8 cellular contexts compared by ENCODE assay signal in genomic region chr16:10878644-10879498, GRCh38. TPM values are rescaled to one million over a fixed set of nuclear protein-coding genes. Genes with fewer than 3 reads are reported as not detected.
DNase-seq lines count a peak whose midpoint lies in the region; ATAC-seq and TF ChIP-seq lines count a peak whose summit lies in the region.

No MANE protein-coding gene starts in this region.

- no peak overlapping the region for H4K5ac ChIP-seq in IMR-90 (ENCODE audit: low read depth, low read length)

- no peaks in the 10 kb centered on the region for H3F3A ChIP-seq in smooth muscle cell (ENCODE audit: low read depth)

- peak overlapping the region; percentile 80 for H3K4me2 ChIP-seq in IMR-90 (ENCODE audit: low read depth, low read length)
- H3K4me2 ChIP-seq in smooth muscle cell = peak overlapping the region; percentile 17

- H3K27me3 ChIP-seq in IMR-90 (ENCODE audit: control insufficient read depth, insufficient read depth, low read length) (peaks cover 51% of the 10 kb centered on the region), ascending aorta (no peaks in the 10 kb centered on the region), iPS-18a (ENCODE audit: control insufficient read depth, insufficient read depth, low read length) (peaks cover 40% of the 10 kb centered on the region), smooth muscle cell (ENCODE audit: low read depth) (peaks cover 72% of the 10 kb centered on the region)

- TF ChIP-seq RAD21 in IMR-90 (IDR thresholded peaks at IDR 0.05; ENCODE audit: low read length) = no peak

- no peaks in the 10 kb centered on the region for H3K79me1 ChIP-seq in IMR-90 (ENCODE audit: low read depth in 1 of 2, low read length in 2 of 2)

- dilution Hi-C loops in IMR-90 (cut with HindIII; ENCODE audit: low sequenced_read_pairs, unreplicated experiment) = no loop called here

- H3K27ac Mint-ChIP-seq in activated T-cell treated with anti-CD3 and anti-CD28 coated beads, Interleukin-2, amount 50 U/mL, for 24 hours = no peak overlapping the region

- no peak overlapping the region for H2BK5ac ChIP-seq in IMR-90 (ENCODE audit: low read depth, low read length, poor library complexity, severe bottlenecking)

- CTCF ChIA-PET in IMR-90 (lab: Yijun Ruan, JAX) = interaction anchor here (0.6 kb wide), 1 partner anchor 42 kb away, joined by 3 read pairs; no protein-coding TSS in a partner anchor

- H4K91ac ChIP-seq in IMR-90 (ENCODE audit: insufficient read depth, low read depth, low read length) = no peak overlapping the region

- H3K14ac ChIP-seq in IMR-90 (replicated peaks; ENCODE audit: low read depth, low read length) = no peak overlapping the region

- H2AK5ac ChIP-seq in IMR-90 (ENCODE audit: low read depth, low read length) = no peak overlapping the region

- peak overlapping the region; percentile 80 for H3K4me3 Mint-ChIP-seq in activated T-cell treated with anti-CD3 and anti-CD28 coated beads, Interleukin-2, amount 50 U/mL, for 24 hours

- no peaks in the 10 kb centered on the region for H3K79me2 ChIP-seq in smooth muscle cell (ENCODE audit: low read depth)

- H2BK120ac ChIP-seq in IMR-90 (ENCODE audit: low read depth, low read length) = no peak overlapping the region

- H2AK9ac ChIP-seq in IMR-90 (replicated peaks; ENCODE audit: low read depth, low read length, poor library complexity) = no peak overlapping the region

- no peak overlapping the region for H3K18ac ChIP-seq in IMR-90 (ENCODE audit: low read depth, low read length)

- no peak overlapping the region for H4K8ac ChIP-seq in IMR-90 (ENCODE audit: low read depth in 2 of 2, low read length in 2 of 2)

- TF ChIP-seq CTCF in IMR-90 (conservative IDR thresholded peaks at IDR 0.05; ENCODE audit: low read depth, low read length) = no peak
- no peak for TF ChIP-seq CTCF in ascending aorta (IDR thresholded peaks at IDR 0.05)
- TF ChIP-seq CTCF in smooth muscle cell (IDR thresholded peaks at IDR 0.05; ENCODE audit: borderline replicate concordance, insufficient read depth, poor library complexity, severe bottlenecking) = no peak

- H3K9ac ChIP-seq in IMR-90 (ENCODE audit: low read depth, low read length) (no peak overlapping the region), iPS-18a (ENCODE audit: low read length) (no peak overlapping the region), smooth muscle cell (ENCODE audit: low read depth) (no peak overlapping the region)

- H3K27ac ChIP-seq in IMR-90 (ENCODE audit: insufficient read depth, low read length) = no peak overlapping the region
- peak overlapping the region in 1 of 2 donors; percentile 2 for H3K27ac ChIP-seq in ascending aorta
- H3K27ac ChIP-seq in iPS-18a (ENCODE audit: low read length) = no peak overlapping the region
- H3K27ac ChIP-seq in smooth muscle cell (ENCODE audit: low read depth) = no peak overlapping the region

- in situ Hi-C loops in IMR-90 (cut with MboI; ENCODE audit: low sequenced_read_pairs) = no loop called here

- H3K9me1 ChIP-seq in IMR-90 (ENCODE audit: insufficient read depth, low read length) = no peaks in the 10 kb centered on the region

- H3K4ac ChIP-seq in IMR-90 (ENCODE audit: low read depth, low read length) = no peak overlapping the region

- intact Hi-C loops in IMR-90 (cut with micrococcal nuclease) (no loop called here), ascending aorta (cut with DNase I) (no loop called here)

- H3K36me3 Mint-ChIP-seq in activated T-cell treated with anti-CD3 and anti-CD28 coated beads, Interleukin-2, amount 50 U/mL, for 24 hours (ENCODE audit: low read depth) = no peaks in the 10 kb centered on the region

- WGBS in IMR-90 (ENCODE audit: extremely low coverage in 2 of 2, insufficient read length in 1 of 2), 2 experiments = 7% methylated on average over 27 of the region's 49 CpGs; no CpG with 5 or more reads in 1 of the 2 experiments
- WGBS in smooth muscle cell (ENCODE audit: low lambda C conversion rate) = 43% methylated on average over 49 of the region's 49 CpGs

- H4K20me1 ChIP-seq in IMR-90 (ENCODE audit: insufficient read depth, low read length) = no peaks in the 10 kb centered on the region
- no peaks in the 10 kb centered on the region for H4K20me1 ChIP-seq in smooth muscle cell (ENCODE audit: low read depth)

- H3K9me3 ChIP-seq in IMR-90 (ENCODE audit: control insufficient read depth, insufficient read depth, low read length) (no peaks in the 10 kb centered on the region), ascending aorta (no peaks in the 10 kb centered on the region), iPS-18a (ENCODE audit: control insufficient read depth, low read depth, low read length) (no peaks in the 10 kb centered on the region), smooth muscle cell (replicated peaks; ENCODE audit: low read depth) (no peaks in the 10 kb centered on the region)

- H3K36me3 ChIP-seq in IMR-90 (ENCODE audit: control insufficient read depth, insufficient read depth, low read length) (no peaks in the 10 kb centered on the region), ascending aorta (no peaks in the 10 kb centered on the region), iPS-18a (ENCODE audit: control insufficient read depth, low read depth, low read length) (no peaks in the 10 kb centered on the region), smooth muscle cell (ENCODE audit: low read depth) (no peaks in the 10 kb centered on the region)

- no peaks in the 10 kb centered on the region for H3K4me1 ChIP-seq in IMR-90 (ENCODE audit: control insufficient read depth, insufficient read depth, low read length)
- peaks cover 0 to 8% of the 10 kb centered on the region in 2 donors for H3K4me1 ChIP-seq in ascending aorta
- H3K4me1 ChIP-seq in iPS-18a (ENCODE audit: control insufficient read depth, low read depth, low read length) = peaks cover 13% of the 10 kb centered on the region
- no peaks in the 10 kb centered on the region for H3K4me1 ChIP-seq in smooth muscle cell (ENCODE audit: low read depth)

- H3K4me1 Mint-ChIP-seq in activated T-cell treated with anti-CD3 and anti-CD28 coated beads, Interleukin-2, amount 50 U/mL, for 24 hours (ENCODE audit: low read depth) = peaks cover 67% of the 10 kb centered on the region

- no peak overlapping the region for H2BK20ac ChIP-seq in IMR-90 (ENCODE audit: low read depth, low read length)

- POLR2A ChIA-PET in IMR-90 (lab: Charles Lee; ENCODE audit: unreplicated experiment) = no interaction called here

- peak; percentile 82 for ATAC-seq in IMR-90 (ENCODE audit: low read depth)
- no peak for ATAC-seq in GM21367 (IDR thresholded peaks at IDR 0.05; ENCODE audit: unreplicated experiment)

- BruUV-seq in IMR-90 (replicated peaks; lab: Mats Ljungman, UMichigan) = no TSS peak

- peak; percentile 53 for DNase-seq in activated T-cell treated with anti-CD3 and anti-CD28 coated beads, Interleukin-2, amount 50 U/mL, for 24 hours
- DNase-seq in activated T-cell treated with anti-CD3 and anti-CD28 coated beads, Interleukin-2, amount 50 U/mL, for 1 hour = no peak
- DNase-seq in IMR-90 = peak; percentile 19
- peak in 1 of 2 donors; percentile 74 for DNase-seq in ascending aorta (ENCODE audit: low spot score in 2 of 2)
- no peak for DNase-seq in smooth muscle cell (lab: John Stamatoyannopoulos, UW; ENCODE audit: unreplicated experiment)
- no peak for DNase-seq in stimulated activated naive CD4-positive, alpha-beta T cell treated with Interleukin-2 at 50 U/mL for 16 hours (lab: John Stamatoyannopoulos, UW)

- H2BK15ac ChIP-seq in IMR-90 (ENCODE audit: low read depth, low read length) = no peak overlapping the region

- peaks cover 80% of the 10 kb centered on the region for H3K27me3 Mint-ChIP-seq in activated T-cell treated with anti-CD3 and anti-CD28 coated beads, Interleukin-2, amount 50 U/mL, for 24 hours

- no peaks in the 10 kb centered on the region for H3K9me3 Mint-ChIP-seq in activated T-cell treated with anti-CD3 and anti-CD28 coated beads, Interleukin-2, amount 50 U/mL, for 24 hours

- H3K4me3 ChIP-seq in IMR-90 (ENCODE audit: insufficient read depth, low read depth, low read length) (peak overlapping the region; percentile 51), ascending aorta (peak overlapping the region; percentile 62 to 82), iPS-18a (ENCODE audit: low read length) (peak overlapping the region; percentile 58), smooth muscle cell (peak overlapping the region; percentile 18)

- H3K56ac ChIP-seq in IMR-90 (ENCODE audit: extremely low read depth, insufficient read depth, low read length) = no peak overlapping the region

- no peak overlapping the region for H3K23ac ChIP-seq in IMR-90 (ENCODE audit: low read depth, low read length)

- TF ChIP-seq POLR2A in IMR-90 (IDR thresholded peaks at IDR 0.05; ENCODE audit: low read depth, low read length) = no peak

- H2AFZ ChIP-seq in IMR-90 (replicated peaks; ENCODE audit: low read length, poor library complexity) = peak overlapping the region; percentile 78
- H2AFZ ChIP-seq in smooth muscle cell (ENCODE audit: low read depth) = no peak overlapping the region

TF ChIP-seq in IMR-90, 13 proteins besides CTCF, POLR2A, EP300 and RAD21:
- TF ChIP-seq RFX5 (IDR thresholded peaks at IDR 0.05; ENCODE audit: low read depth, low read length) (no peak), ELK1 (IDR thresholded peaks at IDR 0.05; ENCODE audit: borderline replicate concordance, low read depth, low read length) (no peak), RCOR1 (IDR thresholded peaks at IDR 0.05; ENCODE audit: insufficient replicate concordance, low read length) (no peak), CEBPB (IDR thresholded peaks at IDR 0.05; ENCODE audit: low read depth, low read length) (no peak), MAZ (IDR thresholded peaks at IDR 0.05; ENCODE audit: borderline replicate concordance, low read depth, low read length) (no peak), SMC3 (IDR thresholded peaks at IDR 0.05; ENCODE audit: low read depth, low read length) (no peak)

RNA-seq across cellular contexts. Expression of gene CIITA, which starts 1.9 kb away (rescaled TPM):
- total RNA-seq in IMR-90 (2012; rRNA removed) (not detected in 2 replicates), ascending aorta (19.4 TPM), smooth muscle cell (not detected in 2 replicates)
- polyA plus RNA-seq in IMR-90 (2012; rRNA removed) (0.04 and 0.10 TPM in 2 replicates), smooth muscle cell (0.11 and 0.31 TPM in 2 replicates)
- polyA plus RNA-seq in IMR-90 (2012; cell fraction: cytosol; rRNA removed) = 0.03 and 0.11 TPM in 2 replicates
- 0.29 and 0.36 TPM in 2 replicates for polyA plus RNA-seq in IMR-90 (2012; cell fraction: nucleus; rRNA removed; ENCODE audit: low replicate concordance)

Comparison
In these comparisons a context has a peak if more than half of its experiments do, and no peak if none do; other contexts are left out.
1. DNase-seq: peak in activated T-cell treated with anti-CD3 and anti-CD28 coated beads, Interleukin-2, amount 50 U/mL, for 24 hours (single experiment) and IMR-90 (single experiment); none in activated T-cell treated with anti-CD3 and anti-CD28 coated beads, Interleukin-2, amount 50 U/mL, for 1 hour (single experiment), smooth muscle cell (single experiment) and stimulated activated naive CD4-positive, alpha-beta T cell treated with Interleukin-2 at 50 U/mL for 16 hours (single experiment).
2. H3K4me3 ChIP-seq: peak in every context shown above with its lines; median percentile 72 in ascending aorta; 58 in iPS-18a; 51 in IMR-90; 18 in smooth muscle cell.
3. RNA of gene CIITA, which starts 1.9 kb away (total RNA-seq): 19.4 TPM in ascending aorta (single experiment); not detected in IMR-90 and not detected in smooth muscle cell; every median in the first group is over 10 times any median in the second.